In the genomic region with DNA sequence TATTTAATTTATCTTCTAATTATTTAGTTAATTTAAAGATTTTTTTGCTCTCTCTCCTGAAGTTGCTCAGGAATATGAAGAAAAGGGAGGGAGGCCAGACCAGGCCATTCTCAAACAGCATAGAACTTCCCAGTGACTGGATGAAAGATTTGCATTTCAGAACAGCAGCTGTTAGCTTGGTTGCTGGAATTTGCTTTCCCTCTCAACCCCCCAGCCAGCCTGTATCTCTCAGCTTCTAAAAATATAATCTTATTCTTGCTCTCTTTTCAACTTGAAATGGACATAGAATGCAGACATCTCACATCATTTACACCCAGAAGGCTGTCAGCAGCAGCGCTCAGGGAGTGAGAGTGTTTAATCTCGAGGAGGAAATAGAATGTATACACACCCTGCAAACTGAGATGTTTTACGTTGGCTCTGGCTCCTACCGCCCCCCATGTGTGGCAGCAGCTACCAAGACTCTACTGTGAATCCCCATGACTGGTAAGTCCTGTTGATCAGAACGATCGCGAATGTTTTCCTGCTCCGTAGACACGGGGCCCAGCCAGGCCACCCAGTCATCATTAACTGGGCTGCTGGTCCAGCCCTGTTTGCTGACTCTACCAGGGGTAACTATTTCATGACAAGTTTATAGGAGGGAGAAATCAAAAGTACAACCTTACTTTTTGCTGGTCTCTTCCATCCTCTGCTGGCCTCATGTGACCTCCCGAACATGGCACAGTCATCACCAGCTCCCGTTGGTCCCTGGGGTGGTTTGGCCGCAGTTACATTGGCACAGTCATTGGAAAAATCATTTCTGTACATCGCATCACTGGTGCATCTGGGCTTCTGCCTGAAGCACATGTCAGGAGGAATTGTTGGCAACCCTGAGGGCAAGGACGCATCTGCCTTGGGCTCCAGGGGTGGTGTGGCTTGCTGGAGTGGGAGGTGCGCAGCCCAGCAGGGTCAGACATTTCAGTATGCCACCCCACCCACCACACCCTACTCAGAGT, we compare ENCODE assay signal across 1 cellular context.
TF ChIP-seq lines count a peak whose summit lies in the region.

No MANE protein-coding gene starts in this region.

TF ChIP-seq in GM23338, 12 proteins besides CTCF, POLR2A, EP300 and RAD21:
- TF ChIP-seq, protein P1, sequence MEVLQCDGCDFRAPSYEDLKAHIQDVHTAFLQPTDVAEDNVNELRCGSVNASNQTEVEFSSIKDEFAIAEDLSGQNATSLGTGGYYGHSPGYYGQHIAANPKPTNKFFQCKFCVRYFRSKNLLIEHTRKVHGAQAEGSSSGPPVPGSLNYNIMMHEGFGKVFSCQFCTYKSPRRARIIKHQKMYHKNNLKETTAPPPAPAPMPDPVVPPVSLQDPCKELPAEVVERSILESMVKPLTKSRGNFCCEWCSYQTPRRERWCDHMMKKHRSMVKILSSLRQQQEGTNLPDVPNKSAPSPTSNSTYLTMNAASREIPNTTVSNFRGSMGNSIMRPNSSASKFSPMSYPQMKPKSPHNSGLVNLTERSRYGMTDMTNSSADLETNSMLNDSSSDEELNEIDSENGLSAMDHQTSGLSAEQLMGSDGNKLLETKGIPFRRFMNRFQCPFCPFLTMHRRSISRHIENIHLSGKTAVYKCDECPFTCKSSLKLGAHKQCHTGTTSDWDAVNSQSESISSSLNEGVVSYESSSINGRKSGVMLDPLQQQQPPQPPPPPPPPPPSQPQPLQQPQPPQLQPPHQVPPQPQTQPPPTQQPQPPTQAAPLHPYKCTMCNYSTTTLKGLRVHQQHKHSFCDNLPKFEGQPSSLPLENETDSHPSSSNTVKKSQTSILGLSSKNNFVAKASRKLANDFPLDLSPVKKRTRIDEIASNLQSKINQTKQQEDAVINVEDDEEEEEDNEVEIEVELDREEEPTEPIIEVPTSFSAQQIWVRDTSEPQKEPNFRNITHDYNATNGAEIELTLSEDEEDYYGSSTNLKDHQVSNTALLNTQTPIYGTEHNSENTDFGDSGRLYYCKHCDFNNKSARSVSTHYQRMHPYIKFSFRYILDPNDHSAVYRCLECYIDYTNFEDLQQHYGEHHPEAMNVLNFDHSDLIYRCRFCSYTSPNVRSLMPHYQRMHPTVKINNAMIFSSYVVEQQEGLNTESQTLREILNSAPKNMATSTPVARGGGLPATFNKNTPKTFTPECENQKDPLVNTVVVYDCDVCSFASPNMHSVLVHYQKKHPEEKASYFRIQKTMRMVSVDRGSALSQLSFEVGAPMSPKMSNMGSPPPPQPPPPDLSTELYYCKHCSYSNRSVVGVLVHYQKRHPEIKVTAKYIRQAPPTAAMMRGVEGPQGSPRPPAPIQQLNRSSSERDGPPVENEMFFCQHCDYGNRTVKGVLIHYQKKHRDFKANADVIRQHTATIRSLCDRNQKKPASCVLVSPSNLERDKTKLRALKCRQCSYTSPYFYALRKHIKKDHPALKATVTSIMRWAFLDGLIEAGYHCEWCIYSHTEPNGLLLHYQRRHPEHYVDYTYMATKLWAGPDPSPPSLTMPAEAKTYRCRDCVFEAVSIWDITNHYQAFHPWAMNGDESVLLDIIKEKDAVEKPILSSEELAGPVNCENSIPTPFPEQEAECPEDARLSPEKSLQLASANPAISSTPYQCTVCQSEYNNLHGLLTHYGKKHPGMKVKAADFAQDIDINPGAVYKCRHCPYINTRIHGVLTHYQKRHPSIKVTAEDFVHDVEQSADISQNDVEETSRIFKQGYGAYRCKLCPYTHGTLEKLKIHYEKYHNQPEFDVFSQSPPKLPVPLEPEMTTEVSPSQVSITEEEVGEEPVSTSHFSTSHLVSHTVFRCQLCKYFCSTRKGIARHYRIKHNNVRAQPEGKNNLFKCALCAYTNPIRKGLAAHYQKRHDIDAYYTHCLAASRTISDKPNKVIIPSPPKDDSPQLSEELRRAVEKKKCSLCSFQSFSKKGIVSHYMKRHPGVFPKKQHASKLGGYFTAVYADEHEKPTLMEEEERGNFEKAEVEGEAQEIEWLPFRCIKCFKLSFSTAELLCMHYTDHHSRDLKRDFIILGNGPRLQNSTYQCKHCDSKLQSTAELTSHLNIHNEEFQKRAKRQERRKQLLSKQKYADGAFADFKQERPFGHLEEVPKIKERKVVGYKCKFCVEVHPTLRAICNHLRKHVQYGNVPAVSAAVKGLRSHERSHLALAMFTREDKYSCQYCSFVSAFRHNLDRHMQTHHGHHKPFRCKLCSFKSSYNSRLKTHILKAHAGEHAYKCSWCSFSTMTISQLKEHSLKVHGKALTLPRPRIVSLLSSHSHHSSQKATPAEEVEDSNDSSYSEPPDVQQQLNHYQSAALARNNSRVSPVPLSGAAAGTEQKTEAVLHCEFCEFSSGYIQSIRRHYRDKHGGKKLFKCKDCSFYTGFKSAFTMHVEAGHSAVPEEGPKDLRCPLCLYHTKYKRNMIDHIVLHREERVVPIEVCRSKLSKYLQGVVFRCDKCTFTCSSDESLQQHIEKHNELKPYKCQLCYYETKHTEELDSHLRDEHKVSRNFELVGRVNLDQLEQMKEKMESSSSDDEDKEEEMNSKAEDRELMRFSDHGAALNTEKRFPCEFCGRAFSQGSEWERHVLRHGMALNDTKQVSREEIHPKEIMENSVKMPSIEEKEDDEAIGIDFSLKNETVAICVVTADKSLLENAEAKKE (CRISPR knock-in tag; IDR thresholded peaks at IDR 0.05) = no peak
- TF ChIP-seq ZNF331 (CRISPR knock-in tag; IDR thresholded peaks at IDR 0.05; ENCODE audit: low read depth) (no peak), CREB1 (CRISPR knock-in tag; IDR thresholded peaks at IDR 0.05; ENCODE audit: low read depth) (no peak), EZH2 (IDR thresholded peaks at IDR 0.05; ENCODE audit: low read depth, unreplicated experiment) (no peak), NANOG (IDR thresholded peaks at IDR 0.05; ENCODE audit: borderline replicate concordance) (no peak), POLR2AphosphoS5 (IDR thresholded peaks at IDR 0.05; ENCODE audit: low read depth) (no peak), STAT1 (IDR thresholded peaks at IDR 0.05; ENCODE audit: unreplicated experiment) (no peak), EZH2phosphoT487 (IDR thresholded peaks at IDR 0.05; ENCODE audit: unreplicated experiment) (no peak), ZNF114 (CRISPR knock-in tag; IDR thresholded peaks at IDR 0.05) (no peak), JUNB (IDR thresholded peaks at IDR 0.05; ENCODE audit: unreplicated experiment) (no peak)
- TF ChIP-seq, protein P2, sequence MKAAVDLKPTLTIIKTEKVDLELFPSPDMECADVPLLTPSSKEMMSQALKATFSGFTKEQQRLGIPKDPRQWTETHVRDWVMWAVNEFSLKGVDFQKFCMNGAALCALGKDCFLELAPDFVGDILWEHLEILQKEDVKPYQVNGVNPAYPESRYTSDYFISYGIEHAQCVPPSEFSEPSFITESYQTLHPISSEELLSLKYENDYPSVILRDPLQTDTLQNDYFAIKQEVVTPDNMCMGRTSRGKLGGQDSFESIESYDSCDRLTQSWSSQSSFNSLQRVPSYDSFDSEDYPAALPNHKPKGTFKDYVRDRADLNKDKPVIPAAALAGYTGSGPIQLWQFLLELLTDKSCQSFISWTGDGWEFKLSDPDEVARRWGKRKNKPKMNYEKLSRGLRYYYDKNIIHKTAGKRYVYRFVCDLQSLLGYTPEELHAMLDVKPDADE (IDR thresholded peaks at IDR 0.05) = no peak
- TF ChIP-seq, protein P3, sequence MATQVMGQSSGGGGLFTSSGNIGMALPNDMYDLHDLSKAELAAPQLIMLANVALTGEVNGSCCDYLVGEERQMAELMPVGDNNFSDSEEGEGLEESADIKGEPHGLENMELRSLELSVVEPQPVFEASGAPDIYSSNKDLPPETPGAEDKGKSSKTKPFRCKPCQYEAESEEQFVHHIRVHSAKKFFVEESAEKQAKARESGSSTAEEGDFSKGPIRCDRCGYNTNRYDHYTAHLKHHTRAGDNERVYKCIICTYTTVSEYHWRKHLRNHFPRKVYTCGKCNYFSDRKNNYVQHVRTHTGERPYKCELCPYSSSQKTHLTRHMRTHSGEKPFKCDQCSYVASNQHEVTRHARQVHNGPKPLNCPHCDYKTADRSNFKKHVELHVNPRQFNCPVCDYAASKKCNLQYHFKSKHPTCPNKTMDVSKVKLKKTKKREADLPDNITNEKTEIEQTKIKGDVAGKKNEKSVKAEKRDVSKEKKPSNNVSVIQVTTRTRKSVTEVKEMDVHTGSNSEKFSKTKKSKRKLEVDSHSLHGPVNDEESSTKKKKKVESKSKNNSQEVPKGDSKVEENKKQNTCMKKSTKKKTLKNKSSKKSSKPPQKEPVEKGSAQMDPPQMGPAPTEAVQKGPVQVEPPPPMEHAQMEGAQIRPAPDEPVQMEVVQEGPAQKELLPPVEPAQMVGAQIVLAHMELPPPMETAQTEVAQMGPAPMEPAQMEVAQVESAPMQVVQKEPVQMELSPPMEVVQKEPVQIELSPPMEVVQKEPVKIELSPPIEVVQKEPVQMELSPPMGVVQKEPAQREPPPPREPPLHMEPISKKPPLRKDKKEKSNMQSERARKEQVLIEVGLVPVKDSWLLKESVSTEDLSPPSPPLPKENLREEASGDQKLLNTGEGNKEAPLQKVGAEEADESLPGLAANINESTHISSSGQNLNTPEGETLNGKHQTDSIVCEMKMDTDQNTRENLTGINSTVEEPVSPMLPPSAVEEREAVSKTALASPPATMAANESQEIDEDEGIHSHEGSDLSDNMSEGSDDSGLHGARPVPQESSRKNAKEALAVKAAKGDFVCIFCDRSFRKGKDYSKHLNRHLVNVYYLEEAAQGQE (IDR thresholded peaks at IDR 0.05; ENCODE audit: unreplicated experiment) = no peak
